In genomic region chr6:16324622-16325225, GRCh38 we compare ENCODE assay signal across 13 cellular contexts.
DNase-seq lines count a peak whose midpoint lies in the region; ATAC-seq and TF ChIP-seq lines count a peak whose summit lies in the region.
"Had no signal": no experiment of that assay in that cellular context is flagged by ENCODE, and none has a peak within 500 bp of the region (broad histone marks: within the 10 kb centered on the region; RNA-seq: fewer than 3 reads in every experiment).

No MANE protein-coding gene starts in this region.

- H3K9me3 Mint-ChIP-seq in brain (peaks cover 0 to 3% (median 0%) of the 10 kb centered on the region in 5 experiments), nephron (no peaks in the 10 kb centered on the region)
- no peaks in the 10 kb centered on the region for H3K9me3 Mint-ChIP-seq in activated CD4-positive, alpha-beta T cell treated with anti-CD3 and anti-CD28 coated beads for 36 hours (ENCODE audit: low read depth)

- no peak overlapping the region for H3K9ac ChIP-seq in NT2/D1 (ENCODE audit: insufficient read length, low read depth)

- ATAC-seq in GM21723 (IDR thresholded peaks at IDR 0.05; ENCODE audit: unreplicated experiment) (no peak), GM18870 (IDR thresholded peaks at IDR 0.05; ENCODE audit: unreplicated experiment) (no peak)
- ATAC-seq in activated CD4-positive, alpha-beta T cell treated with anti-CD3 and anti-CD28 coated beads for 36 hours, result no peak
- ATAC-seq: left lobe of liver had no signal

- H3K27ac Mint-ChIP-seq in brain (peak overlapping the region in 4 of 5 experiments; percentile 13 to 83 (median 64)), nephron (peak overlapping the region in 2 of 3 experiments; percentile 14 to 47)
- H3K27ac Mint-ChIP-seq in activated CD4-positive, alpha-beta T cell treated with anti-CD3 and anti-CD28 coated beads for 36 hours, result no peak overlapping the region

- POLR2A ChIA-PET in activated CD4-positive, alpha-beta T cell treated with anti-CD3 and anti-CD28 coated beads for 36 hours (lab: Charles Lee), result no interaction called here

- DNase-seq in HAP-1 (ENCODE audit: low spot score in 2 of 2), result peak; percentile 64 to 91
- peak; percentile 13 for DNase-seq in NT2/D1 (ENCODE audit: low read depth, low spot score)
- DNase-seq in activated CD4-positive, alpha-beta T cell treated with anti-CD3 and anti-CD28 coated beads for 36 hours, result no peak
- DNase-seq: caudate nucleus; HCEC 1CT; NK-92 treated with Interleukin-12 subunit alpha and Interleukin-12 subunit beta, amount 100 ng/mL, for 24 hours; small intestine had no signal

- H3K9me3 ChIP-seq in HAP-1 (no peaks in the 10 kb centered on the region), NT2/D1 (ENCODE audit: insufficient read depth, low read length) (peaks cover 11% of the 10 kb centered on the region; the same call in 1 of the 2 replicates)
- H3K9me3 ChIP-seq: SJSA1 had no signal

- no peak overlapping the region for H3K4me3 ChIP-seq in HAP-1
- H3K4me3 ChIP-seq in NT2/D1 (ENCODE audit: insufficient read length, low read depth), result no peak overlapping the region
- H3K4me3 ChIP-seq: SJSA1 had no signal

- H3K36me3 ChIP-seq in HAP-1 (replicated peaks), result no peaks in the 10 kb centered on the region
- peaks cover 9% of the 10 kb centered on the region for H3K36me3 ChIP-seq in NT2/D1 (ENCODE audit: insufficient read depth, insufficient read length, low read length)

- CTCF ChIA-PET in activated CD4-positive, alpha-beta T cell treated with anti-CD3 and anti-CD28 coated beads for 36 hours (lab: Charles Lee), result interaction anchor here (0.6 to 2.9 kb wide), 5 partner anchors 8 to 475 kb away, joined by 3 to 26 read pairs (median 4); no protein-coding TSS in a partner anchor

- H3K4me1 Mint-ChIP-seq in brain, result peaks cover 75% of the 10 kb centered on the region
- H3K4me1 Mint-ChIP-seq in nephron, result peaks cover 45% of the 10 kb centered on the region
- peaks cover 59% of the 10 kb centered on the region for H3K4me1 Mint-ChIP-seq in activated CD4-positive, alpha-beta T cell treated with anti-CD3 and anti-CD28 coated beads for 36 hours

- no peak overlapping the region for H3K4me3 Mint-ChIP-seq in brain
- no peak overlapping the region for H3K4me3 Mint-ChIP-seq in nephron
- no peak overlapping the region for H3K4me3 Mint-ChIP-seq in activated CD4-positive, alpha-beta T cell treated with anti-CD3 and anti-CD28 coated beads for 36 hours

- intact Hi-C loops in activated CD4-positive, alpha-beta T cell treated with anti-CD3 and anti-CD28 coated beads for 36 hours (cut with DNase I, micrococcal nuclease), result loop anchor here (5.0 to 10.0 kb wide), 10 partner anchors 98 to 1278 kb away; partner anchors contain the start of genes FAM8A1 (in 1 of the 2), JARID2 (in 1 of the 2) and MYLIP (in 1 of the 2)

- H3K36me3 Mint-ChIP-seq in brain (peaks cover 28% of the 10 kb centered on the region), nephron (ENCODE audit: low read depth) (peaks cover 35% of the 10 kb centered on the region)
- peaks cover 19% of the 10 kb centered on the region for H3K36me3 Mint-ChIP-seq in activated CD4-positive, alpha-beta T cell treated with anti-CD3 and anti-CD28 coated beads for 36 hours (ENCODE audit: low read depth)

- H3K27me3 Mint-ChIP-seq in brain (no peaks in the 10 kb centered on the region), nephron (ENCODE audit: low read depth) (peaks cover 4% of the 10 kb centered on the region)
- H3K27me3 Mint-ChIP-seq in activated CD4-positive, alpha-beta T cell treated with anti-CD3 and anti-CD28 coated beads for 36 hours, result no peaks in the 10 kb centered on the region

- TF ChIP-seq CTCF in brain (conservative IDR thresholded peaks at IDR 0.05) (no peak), nephron (IDR thresholded peaks at IDR 0.05; ENCODE audit: unreplicated experiment in 3 of 3) (no peak)

- H3K27me3 ChIP-seq in HAP-1 (ENCODE audit: low read depth) (no peaks in the 10 kb centered on the region), NT2/D1 (ENCODE audit: insufficient read depth, insufficient read length) (no peaks in the 10 kb centered on the region)
- H3K27me3 ChIP-seq: SJSA1 had no signal

- in situ Hi-C loops in HAP-1 (cut with MboI; ENCODE audit: low sequenced_read_pairs), result no loop called here

- H3K4me1 ChIP-seq in HAP-1 (peaks cover 21% of the 10 kb centered on the region), NT2/D1 (ENCODE audit: insufficient read depth, insufficient read length) (peaks cover 5% of the 10 kb centered on the region)
